In genomic region chr1:16217061-16217785, GRCh38 we compare ENCODE assay signal across 1 cellular context.
A peak's percentile ranks its signal among the peaks of the same experiment; 100 is the strongest.
TF ChIP-seq lines count a peak whose summit lies in the region.

No MANE protein-coding gene starts in this region.

TF ChIP-seq in HepG2, 621 proteins besides CTCF, POLR2A, EP300 and RAD21 (continued from another document and continues in another):
- TF ChIP-seq TFE3 (CRISPR knock-in tag; IDR thresholded peaks at IDR 0.05) (no peak), GTF3A (CRISPR knock-in tag; conservative IDR thresholded peaks at IDR 0.05) (no peak), ZNF501 (CRISPR knock-in tag; IDR thresholded peaks at IDR 0.05) (no peak), TOE1 (CRISPR knock-in tag; IDR thresholded peaks at IDR 0.05) (no peak), THAP11 (CRISPR knock-in tag; IDR thresholded peaks at IDR 0.05) (no peak), ELF1 (CRISPR knock-in tag; IDR thresholded peaks at IDR 0.05) (0 out of 2 replicates have a peak, but pooled peaks have one; percentile 27), MED1 (CRISPR knock-in tag; IDR thresholded peaks at IDR 0.05) (no peak), ZNF780A (CRISPR knock-in tag; IDR thresholded peaks at IDR 0.05) (no peak), ZNF577 (CRISPR knock-in tag; IDR thresholded peaks at IDR 0.05; ENCODE audit: borderline replicate concordance, low read depth) (no peak), TBX3 (IDR thresholded peaks at IDR 0.05; ENCODE audit: borderline replicate concordance) (no peak), ZNF263 (CRISPR knock-in tag; IDR thresholded peaks at IDR 0.05) (no peak), AGO2 (optimal IDR thresholded peaks at IDR 0.05; ENCODE audit: low read depth, low read length) (no peak), ZNF841 (CRISPR knock-in tag; IDR thresholded peaks at IDR 0.05; ENCODE audit: borderline replicate concordance) (no peak), BRD4 (CRISPR knock-in tag; IDR thresholded peaks at IDR 0.05) (no peak), TIGD3 (CRISPR knock-in tag; IDR thresholded peaks at IDR 0.05; ENCODE audit: borderline replicate concordance) (no peak), ZSCAN12 (CRISPR knock-in tag; IDR thresholded peaks at IDR 0.05) (no peak), ZBTB7B (CRISPR knock-in tag; IDR thresholded peaks at IDR 0.05) (no peak), ZNF766 (CRISPR knock-in tag; IDR thresholded peaks at IDR 0.05; ENCODE audit: borderline replicate concordance) (no peak), SKI (IDR thresholded peaks at IDR 0.05; ENCODE audit: partially characterized antibody) (no peak), SP5 (CRISPR knock-in tag; IDR thresholded peaks at IDR 0.05; ENCODE audit: borderline replicate concordance, low read depth) (peak; percentile 9; the same call in 1 of the 2 replicates), NFRKB (IDR thresholded peaks at IDR 0.05) (no peak), ZNF607 (CRISPR knock-in tag; IDR thresholded peaks at IDR 0.05; ENCODE audit: borderline replicate concordance) (no peak), PCBP1 (IDR thresholded peaks at IDR 0.05; ENCODE audit: borderline replicate concordance, low read depth, low read length) (peak; percentile 59; the same call in 1 of the 2 replicates), LRRFIP1 (CRISPR knock-in tag; conservative IDR thresholded peaks at IDR 0.05) (no peak), ZSCAN22 (CRISPR knock-in tag; IDR thresholded peaks at IDR 0.05) (no peak), GATAD2A (CRISPR knock-in tag; IDR thresholded peaks at IDR 0.05) (no peak), E2F5 (CRISPR knock-in tag; conservative IDR thresholded peaks at IDR 0.05) (no peak), PAX8 (CRISPR knock-in tag; IDR thresholded peaks at IDR 0.05; ENCODE audit: borderline replicate concordance) (no peak), ARNT2 (CRISPR knock-in tag; IDR thresholded peaks at IDR 0.05; ENCODE audit: low read depth) (no peak), ZNF160 (CRISPR knock-in tag; IDR thresholded peaks at IDR 0.05) (no peak), ZSCAN21 (CRISPR knock-in tag; IDR thresholded peaks at IDR 0.05; ENCODE audit: borderline replicate concordance) (no peak), ZNF274 (CRISPR knock-in tag; IDR thresholded peaks at IDR 0.05) (0 out of 2 replicates have a peak, but pooled peaks have one; percentile 37), ZNF746 (CRISPR knock-in tag; IDR thresholded peaks at IDR 0.05) (no peak), SP1 (IDR thresholded peaks at IDR 0.05) (no peak), SP1 (CRISPR knock-in tag; IDR thresholded peaks at IDR 0.05) (peak; percentile 84), SOX13 (IDR thresholded peaks at IDR 0.05) (no peak), SOX13 (CRISPR knock-in tag; conservative IDR thresholded peaks at IDR 0.05 in 1 of 2, IDR thresholded peaks at IDR 0.05 in 1 of 2) (no peak), SRF (IDR thresholded peaks at IDR 0.05; ENCODE audit: low read depth, low read length) (no peak), TMF1 (CRISPR knock-in tag; IDR thresholded peaks at IDR 0.05; ENCODE audit: low read depth) (no peak), ATF5 (CRISPR knock-in tag; IDR thresholded peaks at IDR 0.05; ENCODE audit: low read depth) (no peak), ZNF530 (CRISPR knock-in tag; IDR thresholded peaks at IDR 0.05; ENCODE audit: low read depth) (no peak), ZUFSP (CRISPR knock-in tag; IDR thresholded peaks at IDR 0.05; ENCODE audit: borderline replicate concordance) (no peak), ZC3H13 (CRISPR knock-in tag; IDR thresholded peaks at IDR 0.05) (no peak), ZNF891 (CRISPR knock-in tag; IDR thresholded peaks at IDR 0.05) (no peak), ZNF576 (CRISPR knock-in tag; IDR thresholded peaks at IDR 0.05) (no peak), ZNF737 (CRISPR knock-in tag; IDR thresholded peaks at IDR 0.05; ENCODE audit: borderline replicate concordance) (no peak), TAF1 (CRISPR knock-in tag; IDR thresholded peaks at IDR 0.05) (no peak; the same call in 1 of the 2 replicates), IKZF4 (CRISPR knock-in tag; IDR thresholded peaks at IDR 0.05; ENCODE audit: borderline replicate concordance, low read depth, not compliant biosample characterization) (no peak), ZNF101 (CRISPR knock-in tag; IDR thresholded peaks at IDR 0.05; ENCODE audit: borderline replicate concordance, low read depth) (no peak), ZNF12 (CRISPR knock-in tag; IDR thresholded peaks at IDR 0.05) (no peak), POGZ (CRISPR knock-in tag; IDR thresholded peaks at IDR 0.05) (no peak), PHF21A (CRISPR knock-in tag; IDR thresholded peaks at IDR 0.05) (no peak), SALL1 (CRISPR knock-in tag; IDR thresholded peaks at IDR 0.05) (no peak; the same call in 1 of the 2 replicates), U2AF2 (IDR thresholded peaks at IDR 0.05; ENCODE audit: low read depth, low read length) (no peak), GABPB1 (CRISPR knock-in tag; IDR thresholded peaks at IDR 0.05) (peak; percentile 48; the same call in 1 of the 2 replicates), ZNF343 (CRISPR knock-in tag; IDR thresholded peaks at IDR 0.05) (no peak), ZNF777 (CRISPR knock-in tag; IDR thresholded peaks at IDR 0.05) (peak; percentile 97), ZBTB21 (CRISPR knock-in tag; IDR thresholded peaks at IDR 0.05) (no peak), ZNF75D (CRISPR knock-in tag; IDR thresholded peaks at IDR 0.05; ENCODE audit: borderline replicate concordance) (no peak), ZNF550 (CRISPR knock-in tag; IDR thresholded peaks at IDR 0.05; ENCODE audit: borderline replicate concordance) (no peak), ZMAT5 (CRISPR knock-in tag; IDR thresholded peaks at IDR 0.05; ENCODE audit: borderline replicate concordance, low read depth) (no peak), GFI1 (CRISPR knock-in tag; IDR thresholded peaks at IDR 0.05; ENCODE audit: borderline replicate concordance) (no peak), HOXA7 (CRISPR knock-in tag; IDR thresholded peaks at IDR 0.05) (no peak), TSC22D2 (CRISPR knock-in tag; IDR thresholded peaks at IDR 0.05; ENCODE audit: borderline replicate concordance) (no peak), HNRNPK (IDR thresholded peaks at IDR 0.05; ENCODE audit: low read depth, low read length, poor library complexity, severe bottlenecking) (no peak), MAF1 (CRISPR knock-in tag; IDR thresholded peaks at IDR 0.05; ENCODE audit: borderline replicate concordance) (no peak), KDM6A (CRISPR knock-in tag; IDR thresholded peaks at IDR 0.05; ENCODE audit: low read depth) (no peak), HNRNPH1 (optimal IDR thresholded peaks at IDR 0.05; ENCODE audit: low read depth, low read length) (no peak), ZNF709 (CRISPR knock-in tag; IDR thresholded peaks at IDR 0.05) (no peak), TOPORS (CRISPR knock-in tag; IDR thresholded peaks at IDR 0.05) (no peak), MXI1 (IDR thresholded peaks at IDR 0.05; ENCODE audit: borderline replicate concordance, low read depth, low read length) (peak; percentile 58; the same call in 1 of the 3 replicates), ZNF441 (CRISPR knock-in tag; IDR thresholded peaks at IDR 0.05; ENCODE audit: borderline replicate concordance) (no peak), SMC3 (IDR thresholded peaks at IDR 0.05; ENCODE audit: low read length) (no peak), PAXIP1 (CRISPR knock-in tag; conservative IDR thresholded peaks at IDR 0.05) (0 out of 2 replicates have a peak, but pooled peaks have one; percentile 21), JDP2 (CRISPR knock-in tag; IDR thresholded peaks at IDR 0.05; ENCODE audit: borderline replicate concordance) (no peak)
